24 cellular contexts compared by ENCODE assay signal in the genomic region with DNA sequence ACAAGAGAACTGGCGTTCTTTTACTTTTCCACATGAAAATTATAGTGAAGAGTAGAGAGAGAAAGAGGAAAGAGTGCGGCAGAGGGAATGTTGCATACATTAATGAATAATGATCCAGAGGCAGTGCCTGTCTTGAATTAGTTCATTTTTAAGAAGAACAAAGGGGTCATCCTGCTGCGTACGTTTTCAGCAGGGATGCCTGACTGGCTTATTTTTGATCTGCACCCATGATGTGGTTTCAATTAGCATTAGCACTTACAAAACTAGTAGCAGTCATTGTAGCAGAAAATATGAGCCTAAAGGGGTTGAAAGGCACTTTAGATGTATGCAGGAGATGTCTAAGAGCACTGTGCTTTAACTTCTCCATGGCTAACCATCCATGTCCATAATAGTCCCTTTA.
"Had no signal": no experiment of that assay in that cellular context is flagged by ENCODE, and none has a peak within 500 bp of the region (broad histone marks: within the 10 kb centered on the region; RNA-seq: fewer than 3 reads in every experiment).

No MANE protein-coding gene starts in this region.

- H2AFZ ChIP-seq: hepatocyte had no signal

- H3K36me3 ChIP-seq: left ventricle myocardium inferior, lower lobe of right lung, neutrophil, stomach, thoracic aorta, transverse colon had no signal

- H3K27ac ChIP-seq: coronary artery, hepatocyte, left ventricle myocardium inferior, lower lobe of right lung, neutrophil, stomach, thoracic aorta, transverse colon had no signal

- ATAC-seq: left cardiac atrium, lower lobe of right lung, natural killer cell, right cardiac atrium had no signal

- H3K36me3 Mint-ChIP-seq: memory B cell, mesothelial cell of epicardium, natural killer cell had no signal

- H3K4me3 Mint-ChIP-seq: endodermal cell, memory B cell, mesothelial cell of epicardium, natural killer cell had no signal

- H3K4me1 Mint-ChIP-seq: endodermal cell, memory B cell, natural killer cell had no signal

- H3K9me3 Mint-ChIP-seq: endodermal cell, memory B cell had no signal

- H3K4me3 ChIP-seq: coronary artery, hepatocyte, left ventricle myocardium inferior, lower lobe of right lung, stomach, thoracic aorta, transverse colon had no signal

- DNase-seq: effector CD4-positive, alpha-beta T cell; endodermal cell; erythroblast; foreskin melanocyte; head of caudate nucleus; kidney; left cardiac atrium; left ventricle myocardium inferior; lower lobe of right lung; natural killer cell; posterior cingulate gyrus; right cardiac atrium; small intestine; stimulated activated CD4-positive, alpha-beta T cell treated with anti-CD3 and anti-CD28 coated beads, Interleukin-12 subunit alpha, Interleukin-12 subunit beta, amount 100 ng/mL, for 4 hours; stimulated activated naive CD4-positive, alpha-beta T cell; stomach; substantia nigra; transverse colon had no signal

- H3K27me3 ChIP-seq: hepatocyte, neutrophil, stomach, transverse colon had no signal

- H3K4me2 ChIP-seq: hepatocyte had no signal

- H3K4me1 ChIP-seq: left ventricle myocardium inferior, lower lobe of right lung, stomach, transverse colon had no signal

- H3K9me3 ChIP-seq: left ventricle myocardium inferior, lower lobe of right lung, neutrophil, stomach, thoracic aorta, transverse colon had no signal

- H3K79me2 ChIP-seq: hepatocyte had no signal

- H3K27ac Mint-ChIP-seq: endodermal cell, memory B cell, mesothelial cell of epicardium, natural killer cell had no signal
